ENCODE assay signal across 16 cellular contexts in the genomic region with DNA sequence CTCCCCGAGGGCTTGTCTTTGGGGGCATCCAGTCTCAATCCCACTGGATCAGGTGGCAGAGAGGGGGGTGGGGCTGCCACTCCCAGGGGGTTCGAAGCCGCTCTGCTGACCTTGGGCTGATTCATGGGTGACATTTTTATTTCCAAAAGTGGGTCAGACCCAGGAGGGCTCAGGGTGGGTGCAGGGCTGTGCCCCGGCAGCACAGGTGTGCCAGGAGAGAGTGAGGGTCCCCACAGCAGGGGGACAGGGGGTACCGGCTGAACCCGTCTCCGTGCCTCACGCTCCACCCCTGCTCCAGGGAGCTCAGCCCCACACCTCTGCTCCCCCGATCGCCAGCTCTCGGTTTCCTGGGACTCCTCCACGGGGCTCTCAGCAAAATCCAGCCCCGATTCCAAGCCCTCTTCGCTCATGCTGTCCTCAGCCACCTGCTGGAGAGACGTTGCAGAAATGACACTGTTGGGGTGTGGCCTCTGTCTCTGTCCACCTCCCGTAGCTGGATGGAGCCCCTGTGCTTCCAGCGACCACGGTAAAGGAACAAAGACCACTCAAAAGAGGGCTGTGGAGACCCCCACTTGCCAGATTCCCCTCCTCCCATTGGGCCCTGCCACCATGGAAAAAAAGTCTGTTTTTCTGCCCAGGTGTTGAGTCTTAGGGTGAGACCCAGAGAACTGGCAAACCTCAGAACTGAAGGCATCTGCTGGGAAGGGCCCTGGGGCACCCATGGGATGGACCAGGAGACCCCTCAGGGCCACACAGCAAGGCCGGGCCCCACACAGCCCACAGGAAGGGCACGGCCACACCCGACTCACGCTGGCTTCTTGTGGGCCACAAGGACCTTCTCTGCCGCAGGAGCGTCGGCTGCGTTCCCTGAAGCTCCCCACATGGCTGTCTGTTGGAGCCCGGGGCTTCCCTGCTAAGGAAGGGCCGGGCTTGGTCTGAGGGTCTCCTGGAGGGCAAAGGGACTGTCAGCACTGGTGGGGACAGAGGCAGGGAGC. TPM values are rescaled to one million over a fixed set of nuclear protein-coding genes. Genes with fewer than 3 reads are reported as not detected.
DNase-seq lines count a peak whose midpoint lies in the region; ATAC-seq, FAIRE-seq and TF ChIP-seq lines count a peak whose summit lies in the region.
"Had no signal": no experiment of that assay in that cellular context is flagged by ENCODE, and none has a peak within 500 bp of the region (broad histone marks: within the 10 kb centered on the region; RNA-seq: fewer than 3 reads in every experiment).

No MANE protein-coding gene starts in this region.

- intact Hi-C loops in left ventricle myocardium inferior (cut with micrococcal nuclease): no loop called here
- intact Hi-C loops in heart right ventricle (cut with DNase I): no loop called here

- H3K27ac ChIP-seq in left ventricle myocardium inferior (replicated peaks) (no peak overlapping the region), heart right ventricle (no peak overlapping the region), GM23248 (no peak overlapping the region)
- H3K27ac ChIP-seq: heart left ventricle had no signal

- H3K27me3 ChIP-seq in left ventricle myocardium inferior (ENCODE audit: low read depth) (peaks cover 66% of the 10 kb centered on the region), heart right ventricle (peaks cover 0 to 29% (median 0%) of the 10 kb centered on the region in 7 donors), bronchial epithelial cell (ENCODE audit: control insufficient read depth, insufficient read depth, low read length) (peaks cover 4% of the 10 kb centered on the region), GM23248 (replicated peaks; ENCODE audit: insufficient read depth) (no peaks in the 10 kb centered on the region)

- no peaks in the 10 kb centered on the region for H4K20me1 ChIP-seq in GM23248 (ENCODE audit: insufficient read depth)

- no peak overlapping the region for H3K4me3 ChIP-seq in left ventricle myocardium inferior
- no peak overlapping the region for H3K4me3 ChIP-seq in heart right ventricle
- H3K4me3 ChIP-seq in bronchial epithelial cell (ENCODE audit: low read depth, low read length): no peak overlapping the region
- no peak overlapping the region for H3K4me3 ChIP-seq in GM23248
- H3K4me3 ChIP-seq: heart left ventricle had no signal

- H3K9ac ChIP-seq in GM23248: no peak overlapping the region

- H3K4me1 ChIP-seq in left ventricle myocardium inferior (peaks cover 8% of the 10 kb centered on the region), heart right ventricle (peaks cover 0 to 11% (median 4%) of the 10 kb centered on the region in 9 donors), GM23248 (ENCODE audit: insufficient read depth) (0 out of 2 replicates have a peak, but pooled peaks cover 4% of the 10 kb centered on the region)

- peak; percentile 15 for TF ChIP-seq CTCF in left ventricle myocardium inferior (IDR thresholded peaks at IDR 0.05; ENCODE audit: borderline replicate concordance)
- TF ChIP-seq CTCF in heart right ventricle (IDR thresholded peaks at IDR 0.05): no peak
- peak; percentile 31 for TF ChIP-seq CTCF in bronchial epithelial cell (IDR thresholded peaks at IDR 0.05; ENCODE audit: insufficient read depth, low read length, severe bottlenecking)

- no peaks in the 10 kb centered on the region for H3K36me3 ChIP-seq in left ventricle myocardium inferior
- H3K36me3 ChIP-seq in heart right ventricle: no peaks in the 10 kb centered on the region
- H3K36me3 ChIP-seq in bronchial epithelial cell (ENCODE audit: control insufficient read depth, insufficient read depth, low read length): no peaks in the 10 kb centered on the region
- H3K36me3 ChIP-seq in GM23248 (ENCODE audit: low read depth): no peaks in the 10 kb centered on the region
- H3K36me3 ChIP-seq: heart left ventricle had no signal

- WGBS in heart right ventricle, 2 donors: 70 to 71% methylated on average over 28 of the region's 28 CpGs
- WGBS in GM23248 (ENCODE audit: low coverage in 1 of 2, low lambda C conversion rate in 2 of 2, missing lambda C conversion rate in 2 of 2), 2 experiments: 39 to 45% methylated on average over 26 to 28 of the region's 28 CpGs

- H3K9me2 ChIP-seq in GM23248 (ENCODE audit: insufficient read depth): no peaks in the 10 kb centered on the region

- no peak overlapping the region for H2AFZ ChIP-seq in GM23248

- H3K9me3 ChIP-seq in left ventricle myocardium inferior (replicated peaks): no peaks in the 10 kb centered on the region
- H3K9me3 ChIP-seq in heart right ventricle: no peaks in the 10 kb centered on the region
- no peaks in the 10 kb centered on the region for H3K9me3 ChIP-seq in GM23248 (ENCODE audit: low read depth)
- H3K9me3 ChIP-seq: heart left ventricle had no signal

- no peaks in the 10 kb centered on the region for H3K79me2 ChIP-seq in GM23248 (ENCODE audit: insufficient read depth)

- no peak for ATAC-seq in heart right ventricle
- ATAC-seq in GM18867 (IDR thresholded peaks at IDR 0.05; ENCODE audit: unreplicated experiment): no peak
- ATAC-seq: stimulated activated naive CD8-positive, alpha-beta T cell treated with anti-CD3 and anti-CD28 coated beads, Interleukin-15, Interleukin-2, amounts not matched to agents 100 U/mL and 50 U/mL, for 24 hours had no signal

- in situ Hi-C loops in GM23248 (cut with MboI): no loop called here

- no peak overlapping the region for H3K4me2 ChIP-seq in GM23248 (ENCODE audit: unreplicated experiment)

- DNase-seq in left ventricle myocardium inferior: no peak
- no peak for DNase-seq in heart right ventricle
- DNase-seq in HuH-7.5 (ENCODE audit: low spot score): peak; percentile 85
- DNase-seq in bronchial epithelial cell (ENCODE audit: low read depth): no peak
- peak; percentile 32 for DNase-seq in urothelium cell line (ENCODE audit: low spot score)
- no peak for DNase-seq in AG08395 (ENCODE audit: low spot score)
- no peak for DNase-seq in GM23248
- DNase-seq: activated CD4-positive, alpha-beta T cell treated with anti-CD3 and anti-CD28 coated beads for 1 hour; CD8-positive, alpha-beta memory T cell; stimulated activated CD4-positive, alpha-beta T cell treated with anti-CD3 and anti-CD28 coated beads, Interleukin-4, amount 100 ng/mL, for 4 hours; stimulated activated naive CD8-positive, alpha-beta T cell treated with anti-CD3 and anti-CD28 coated beads, Interleukin-15, Interleukin-2, amounts not matched to agents 100 U/mL and 50 U/mL, for 24 hours had no signal

- no peak for FAIRE-seq in bronchial epithelial cell (lab: Jason Lieb, UNC)
- no peak for FAIRE-seq in urothelium cell line (lab: Jason Lieb, UNC)
- FAIRE-seq: endometrium had no signal

- no peaks in the 10 kb centered on the region for H3F3A ChIP-seq in GM23248 (ENCODE audit: insufficient read depth)

RNA-seq across cellular contexts. Expression of gene QSOX2, which starts 10.6 kb away (rescaled TPM):
- 8.0 TPM for total RNA-seq in left ventricle myocardium inferior
- 1 to 10 TPM; 4.6 to 9.1 (median 7.7) TPM for total RNA-seq in heart right ventricle
- 1 to 10 TPM; 5.6 to 8.6 TPM for polyA plus RNA-seq in heart right ventricle
- 10.6 and 12.1 TPM in 2 replicates for total RNA-seq in bronchial epithelial cell
- 11.7 and 16.4 TPM in 2 replicates for total RNA-seq in GM23248 (2014; rRNA removed; shearing (Covaris generic))
- 1.7 and 1.9 TPM in 2 replicates for polyA plus RNA-seq in GM23248 (2016; fragmentation: Nextera tagmentation; extraction: Ambion mirVana)

RNA-seq across cellular contexts. Expression of gene CCDC187, which starts 47.7 kb away (rescaled TPM):
- total RNA-seq in left ventricle myocardium inferior: not detected
- total RNA-seq in heart right ventricle: under 1 TPM in 3 of 10 donors, not detected in 7; 0.02 to 0.04 (median 0.03) TPM
- under 1 TPM in 1 of 2 donors, not detected in 1; 0.07 TPM for polyA plus RNA-seq in heart right ventricle
- not detected in 2 replicates for total RNA-seq in bronchial epithelial cell
- not detected in 2 replicates for total RNA-seq in GM23248 (2014; rRNA removed; shearing (Covaris generic))
- not detected in 2 replicates for polyA plus RNA-seq in GM23248 (2016; fragmentation: Nextera tagmentation; extraction: Ambion mirVana)
- total RNA-seq: activated T-helper 2 cell treated with anti-CD3 and anti-CD28 coated beads, Interferon-gamma antibody, Interleukin-2, Interleukin-4, amounts not matched to agents 10 μg/mL and 5 μg/mL and 100 μg/mL, durations not matched to agents 14 hours and 24 hours and 36 hours; CD8-positive, alpha-beta memory T cell; pulmonary artery endothelial cell had no signal
- polyA plus RNA-seq: CD8-positive, alpha-beta memory T cell; heart left ventricle had no signal

RNA-seq across cellular contexts. Expression of gene LHX3, which starts 51.3 kb away (rescaled TPM):
- total RNA-seq in left ventricle myocardium inferior: not detected
- not detected for total RNA-seq in heart right ventricle
- not detected for polyA plus RNA-seq in heart right ventricle
- total RNA-seq in bronchial epithelial cell: not detected in 2 replicates
- total RNA-seq in GM23248 (2014; rRNA removed; shearing (Covaris generic)): not detected in 2 replicates
- polyA plus RNA-seq in GM23248 (2016; fragmentation: Nextera tagmentation; extraction: Ambion mirVana): not detected in 2 replicates
- total RNA-seq: activated T-helper 2 cell treated with anti-CD3 and anti-CD28 coated beads, Interferon-gamma antibody, Interleukin-2, Interleukin-4, amounts not matched to agents 10 μg/mL and 5 μg/mL and 100 μg/mL, durations not matched to agents 14 hours and 24 hours and 36 hours; CD8-positive, alpha-beta memory T cell; heart left ventricle; pulmonary artery endothelial cell had no signal
- polyA plus RNA-seq: CD8-positive, alpha-beta memory T cell; heart left ventricle had no signal

Comparison
In these comparisons a context has a peak if more than half of its experiments do, and no peak if none do; other contexts are left out.
1. CTCF ChIP-seq: peak in left ventricle myocardium inferior (single experiment) and bronchial epithelial cell (single experiment); none in heart right ventricle (0 of 9).
2. DNase-seq: peak in HuH-7.5 (single experiment) and urothelium cell line (single experiment); none in left ventricle myocardium inferior (single experiment), heart right ventricle (0 of 2), bronchial epithelial cell (single experiment), AG08395 (single experiment) and GM23248 (single experiment).